Comparison of ENCODE assay signal across 12 cellular contexts in genomic region chr7:90726623-90727022, GRCh38.
A peak's percentile ranks its signal among the peaks of the same experiment; 100 is the strongest.
DNase-seq lines count a peak whose midpoint lies in the region; ATAC-seq and TF ChIP-seq lines count a peak whose summit lies in the region.
"Had no signal": no experiment of that assay in that cellular context is flagged by ENCODE, and none has a peak within 500 bp of the region (broad histone marks: within the 10 kb centered on the region; RNA-seq: fewer than 3 reads in every experiment).

No MANE protein-coding gene starts in this region.

- H3K4me3 ChIP-seq in mammary epithelial cell (replicated peaks in 1 of 3; ENCODE audit: insufficient read depth in 1 of 3, low read depth in 2 of 3, low read length in 3 of 3) (no peak overlapping the region), aorta (ENCODE audit: low read length in 2 of 2) (no peak overlapping the region)
- H3K4me3 ChIP-seq: tibial nerve had no signal

- in situ Hi-C loops in mammary epithelial cell (cut with MboI; ENCODE audit: low sequenced_read_pairs in 2 of 2) = no loop called here

- CTCF ChIA-PET in mammary epithelial cell (lab: Charles Lee; ENCODE audit: low non-redundant PET) = no interaction called here

- H3K36me3 Mint-ChIP-seq in stimulated activated effector memory CD8-positive, alpha-beta T cell treated with anti-CD3 and anti-CD28 coated beads, Interleukin-12 subunit alpha, Interleukin-12 subunit beta, amount 100 ng/mL, for 72 hours = no peaks in the 10 kb centered on the region
- H3K36me3 Mint-ChIP-seq: activated naive CD4-positive, alpha-beta T cell treated with anti-CD3 and anti-CD28 coated beads, Interleukin-2, amount 50 U/mL, for 24 hours had no signal

- peak overlapping the region; percentile 60 for H2AFZ ChIP-seq in mammary epithelial cell (ENCODE audit: low read depth, low read length)

- H3K36me3 ChIP-seq in mammary epithelial cell (ENCODE audit: insufficient read depth, low read length) (peaks cover 2% of the 10 kb centered on the region), aorta (ENCODE audit: control insufficient read depth in 1 of 2, insufficient read depth in 2 of 2, low read length in 1 of 2) (no peaks in the 10 kb centered on the region)

- H3K4me2 ChIP-seq in mammary epithelial cell (ENCODE audit: insufficient read depth, low read depth, low read length) = peak overlapping the region; percentile 59

- H3K27me3 ChIP-seq in mammary epithelial cell (ENCODE audit: insufficient read depth, low read length) (no peaks in the 10 kb centered on the region), aorta (ENCODE audit: control insufficient read depth in 1 of 2, insufficient read depth in 2 of 2, low read length in 1 of 2) (no peaks in the 10 kb centered on the region)
- H3K27me3 ChIP-seq: tibial nerve had no signal

- dilution Hi-C loops in mammary epithelial cell (cut with HindIII; ENCODE audit: low sequenced_read_pairs) = no loop called here

- no peak overlapping the region for H3K27ac Mint-ChIP-seq in stimulated activated effector memory CD8-positive, alpha-beta T cell treated with anti-CD3 and anti-CD28 coated beads, Interleukin-12 subunit alpha, Interleukin-12 subunit beta, amount 100 ng/mL, for 72 hours
- H3K27ac Mint-ChIP-seq: activated naive CD4-positive, alpha-beta T cell treated with anti-CD3 and anti-CD28 coated beads, Interleukin-2, amount 50 U/mL, for 24 hours; T-helper 1 cell treated with Interleukin-12 subunit alpha and Interleukin-12 subunit beta and Interleukin-4 antibody, amounts not matched to agents 30 μg/mL and 1 μg/mL, for 36 hours had no signal

- no peak for TF ChIP-seq CTCF in mammary epithelial cell (conservative IDR thresholded peaks at IDR 0.05 in 1 of 2, IDR thresholded peaks at IDR 0.05 in 1 of 2; ENCODE audit: extremely low read depth in 1 of 2, insufficient read depth in 1 of 2, low read depth in 1 of 2, low read length in 2 of 2)

- no peaks in the 10 kb centered on the region for H3K4me1 Mint-ChIP-seq in stimulated activated effector memory CD8-positive, alpha-beta T cell treated with anti-CD3 and anti-CD28 coated beads, Interleukin-12 subunit alpha, Interleukin-12 subunit beta, amount 100 ng/mL, for 72 hours
- H3K4me1 Mint-ChIP-seq: activated naive CD4-positive, alpha-beta T cell treated with anti-CD3 and anti-CD28 coated beads, Interleukin-2, amount 50 U/mL, for 24 hours had no signal

- WGBS in mammary epithelial cell (ENCODE audit: low coverage, missing lambda C conversion rate) = 11% methylated on average over 3 of the region's 3 CpGs
- 19 to 32% methylated on average over 3 of the region's 3 CpGs for WGBS in aorta, 2 donors

- H3K9me3 ChIP-seq in mammary epithelial cell (replicated peaks; ENCODE audit: insufficient read depth, low read length) = no peaks in the 10 kb centered on the region
- no peaks in the 10 kb centered on the region for H3K9me3 ChIP-seq in aorta (ENCODE audit: control insufficient read depth, low read length)

- H3K4me3 Mint-ChIP-seq in stimulated activated effector memory CD8-positive, alpha-beta T cell treated with anti-CD3 and anti-CD28 coated beads, Interleukin-12 subunit alpha, Interleukin-12 subunit beta, amount 100 ng/mL, for 72 hours = no peak overlapping the region
- H3K4me3 Mint-ChIP-seq: activated naive CD4-positive, alpha-beta T cell treated with anti-CD3 and anti-CD28 coated beads, Interleukin-2, amount 50 U/mL, for 24 hours; T-helper 1 cell treated with Interleukin-12 subunit alpha and Interleukin-12 subunit beta and Interleukin-4 antibody, amounts not matched to agents 30 μg/mL and 1 μg/mL, for 36 hours had no signal

- peaks cover 9% of the 10 kb centered on the region for H3K9me3 Mint-ChIP-seq in stimulated activated effector memory CD8-positive, alpha-beta T cell treated with anti-CD3 and anti-CD28 coated beads, Interleukin-12 subunit alpha, Interleukin-12 subunit beta, amount 100 ng/mL, for 72 hours
- H3K9me3 Mint-ChIP-seq: activated naive CD4-positive, alpha-beta T cell treated with anti-CD3 and anti-CD28 coated beads, Interleukin-2, amount 50 U/mL, for 24 hours had no signal

- no peaks in the 10 kb centered on the region for H4K20me1 ChIP-seq in mammary epithelial cell (ENCODE audit: insufficient read depth, low read length)

- no peak overlapping the region for H3K9ac ChIP-seq in mammary epithelial cell (ENCODE audit: insufficient read depth, low read length)

- H3K79me2 ChIP-seq in mammary epithelial cell (ENCODE audit: insufficient read depth, low read length) = peaks cover 21% of the 10 kb centered on the region

- no TSS peak for BruUV-seq in mammary epithelial cell (replicated peaks; lab: Mats Ljungman, UMichigan)

- H3K4me1 ChIP-seq in mammary epithelial cell (ENCODE audit: insufficient read depth, low read length) (peaks cover 26% of the 10 kb centered on the region), aorta (ENCODE audit: control insufficient read depth in 1 of 2, insufficient read depth in 2 of 2, low read length in 2 of 2) (no peaks in the 10 kb centered on the region)

- peak; percentile 21 for ATAC-seq in HG03378 (IDR thresholded peaks at IDR 0.05; ENCODE audit: unreplicated experiment)
- ATAC-seq in aorta (ENCODE audit: low FRiP score) = no peak
- no peak for ATAC-seq in stimulated activated effector memory CD8-positive, alpha-beta T cell treated with anti-CD3 and anti-CD28 coated beads, Interleukin-12 subunit alpha, Interleukin-12 subunit beta, amount 100 ng/mL, for 72 hours

- peak overlapping the region; percentile 13 for H3K27ac ChIP-seq in mammary epithelial cell (ENCODE audit: insufficient read depth, low read depth, low read length)
- no peak overlapping the region for H3K27ac ChIP-seq in aorta (ENCODE audit: low read depth in 1 of 2, low read length in 2 of 2)

- intact Hi-C loops in mammary epithelial cell (cut with micrococcal nuclease) (no loop called here), aorta (cut with DNase I) (no loop called here)

- DNase-seq in AG20443 (ENCODE audit: low spot score) = peak; percentile 8
- peak; percentile 26 for DNase-seq in mammary epithelial cell
- peak; percentile 54 for DNase-seq in mucosa of gallbladder (ENCODE audit: low spot score)
- DNase-seq in C1 segment of cervical spinal cord (lab: John Stamatoyannopoulos, UW) = no peak
- no peak for DNase-seq in Ammon's horn (ENCODE audit: low spot score)
- no peak for DNase-seq in aorta
- no peak for DNase-seq in stimulated activated effector memory CD8-positive, alpha-beta T cell treated with anti-CD3 and anti-CD28 coated beads, Interleukin-12 subunit alpha, Interleukin-12 subunit beta, amount 100 ng/mL, for 72 hours (ENCODE audit: low spot score in 2 of 2)
- DNase-seq: hippocampal formation had no signal

Comparison
In these comparisons a context has a peak if more than half of its experiments do, and no peak if none do; other contexts are left out.
1. DNase-seq: peak in AG20443 (single experiment), mammary epithelial cell (single experiment) and mucosa of gallbladder (single experiment); none in C1 segment of cervical spinal cord (0 of 14), Ammon's horn (single experiment), aorta (0 of 2) and stimulated activated effector memory CD8-positive, alpha-beta T cell treated with anti-CD3 and anti-CD28 coated beads, Interleukin-12 subunit alpha, Interleukin-12 subunit beta, amount 100 ng/mL, for 72 hours (0 of 2).